Comparison of ENCODE assay signal across 31 cellular contexts in genomic region chr10:21899736-21900135, GRCh38.
A peak's percentile ranks its signal among the peaks of the same experiment; 100 is the strongest.
DNase-seq lines count a peak whose midpoint lies in the region; ATAC-seq, FAIRE-seq and TF ChIP-seq lines count a peak whose summit lies in the region.
"Had no signal": no experiment of that assay in that cellular context is flagged by ENCODE, and none has a peak within 500 bp of the region (broad histone marks: within the 10 kb centered on the region; RNA-seq: fewer than 3 reads in every experiment).

No MANE protein-coding gene starts in this region.

- intact Hi-C loops in IMR-90 (cut with micrococcal nuclease) (no loop called here), K562 (cut with micrococcal nuclease) (no loop called here)

- no peak overlapping the region for H2BK5ac ChIP-seq in IMR-90 (ENCODE audit: low read depth, low read length, poor library complexity, severe bottlenecking)

- dilution Hi-C loops in IMR-90 (cut with HindIII; ENCODE audit: low sequenced_read_pairs, unreplicated experiment): no loop called here

- H3K27me3 ChIP-seq in IMR-90 (ENCODE audit: control insufficient read depth, insufficient read depth, low read length): no peaks in the 10 kb centered on the region
- no peaks in the 10 kb centered on the region for H3K27me3 ChIP-seq in K562 (ENCODE audit: control insufficient read depth in 2 of 2, insufficient read depth in 2 of 2, low read length in 2 of 2)
- H3K27me3 ChIP-seq: BE2C; BLaER1; BLaER1 treated with 17β-estradiol and CSF1 and Interleukin-3, amounts not matched to agents 10 nM and 100 nM had no signal

- in situ Hi-C loops in IMR-90 (cut with MboI; ENCODE audit: low sequenced_read_pairs): no loop called here
- in situ Hi-C loops in K562 (cut with MboI): no loop called here

- POLR2A ChIA-PET in IMR-90 (lab: Charles Lee; ENCODE audit: unreplicated experiment) (no interaction called here), K562 (lab: Yijun Ruan, JAX) (interaction anchor here (0.8 to 0.9 kb wide), 2 partner anchors 11 to 19 kb away, joined by 4 read pairs; no protein-coding TSS in a partner anchor)

- no peaks in the 10 kb centered on the region; the same call in 2 of the 3 replicates for H3K79me2 ChIP-seq in K562 (ENCODE audit: control insufficient read depth, insufficient read depth, low read length)

- 60% methylated on average over 1 of the region's 5 CpGs; no CpG with 5 or more reads in 1 of the 2 experiments for WGBS in IMR-90 (ENCODE audit: extremely low coverage in 2 of 2, insufficient read length in 1 of 2), 2 experiments
- WGBS in K562 (ENCODE audit: insufficient coverage, low coverage, missing lambda C conversion rate): 64% methylated on average over 5 of the region's 5 CpGs

- no peak overlapping the region for H4K91ac ChIP-seq in IMR-90 (ENCODE audit: insufficient read depth, low read depth, low read length)

- H3K4me2 ChIP-seq in IMR-90 (ENCODE audit: low read depth, low read length) (no peak overlapping the region), K562 (ENCODE audit: insufficient read depth, low read length) (no peak overlapping the region)
- H3K4me2 ChIP-seq: A549; BLaER1; BLaER1 treated with 17β-estradiol and CSF1 and Interleukin-3, amounts not matched to agents 10 nM and 100 nM had no signal

- peak; percentile 19 for DNase-seq in IMR-90
- peak in 2 of 4 experiments; percentile 14 to 41 for DNase-seq in K562 (ENCODE audit: extremely low read depth in 1 of 4, low spot score in 3 of 4)
- no peak for DNase-seq in stimulated activated CD4-positive, alpha-beta T cell treated with anti-CD3 and anti-CD28 coated beads, Interleukin-1b, Interleukin-23, amount 100 ng/mL, for 48 hours
- no peak for DNase-seq in HT-29 (ENCODE audit: low spot score)
- DNase-seq: 8988T; ACHN; AML-193; BE2C; C1 segment of cervical spinal cord; Caco-2; Calu3; CD4-positive, alpha-beta memory T cell; CD4-positive, alpha-beta T cell; CD4-positive, CD25-positive, alpha-beta regulatory T cell; CD8-positive, alpha-beta memory T cell; CD8-positive, alpha-beta T cell; COR-L47; DMS 273 treated with DMSO at 0.1 percent for 48 hours; DMS153; DMS53; DMS79; DMS79 treated with DMSO at 0.1 percent for 48 hours; DND-41; EL had no signal

- no peak for TF ChIP-seq POLR2A in IMR-90 (IDR thresholded peaks at IDR 0.05; ENCODE audit: low read depth, low read length)
- TF ChIP-seq POLR2A in K562 (conservative IDR thresholded peaks at IDR 0.05): no peak

- H3K9ac ChIP-seq in IMR-90 (ENCODE audit: low read depth, low read length): no peak overlapping the region
- no peak overlapping the region for H3K9ac ChIP-seq in K562 (ENCODE audit: insufficient read depth in 1 of 2, low read depth in 2 of 2, low read length in 2 of 2)
- H3K9ac ChIP-seq: BLaER1; BLaER1 treated with 17β-estradiol and CSF1 and Interleukin-3, amounts not matched to agents 10 nM and 100 nM had no signal

- H3K79me1 ChIP-seq in IMR-90 (ENCODE audit: low read depth in 1 of 2, low read length in 2 of 2): no peaks in the 10 kb centered on the region; a peak in 1 of 4 replicates

- H2BK20ac ChIP-seq in IMR-90 (ENCODE audit: low read depth, low read length): no peak overlapping the region

- H3K9me1 ChIP-seq in IMR-90 (ENCODE audit: insufficient read depth, low read length) (no peaks in the 10 kb centered on the region), K562 (ENCODE audit: control insufficient read depth, insufficient read depth, low read length) (no peaks in the 10 kb centered on the region)

- no peak overlapping the region for H2BK120ac ChIP-seq in IMR-90 (ENCODE audit: low read depth, low read length)

- CTCF ChIA-PET in IMR-90 (lab: Yijun Ruan, JAX): no interaction called here
- CTCF ChIA-PET in K562 (lab: Yijun Ruan, JAX; ENCODE audit: low intra/inter-chr PET ratio): no interaction called here

- H3K23ac ChIP-seq in IMR-90 (ENCODE audit: low read depth, low read length): no peak overlapping the region

- no peak overlapping the region for H3K14ac ChIP-seq in IMR-90 (replicated peaks; ENCODE audit: low read depth, low read length)

- TF ChIP-seq CTCF in IMR-90 (conservative IDR thresholded peaks at IDR 0.05; ENCODE audit: low read depth, low read length) (no peak), K562 (IDR thresholded peaks at IDR 0.05 in 2 of 3, conservative IDR thresholded peaks at IDR 0.05 in 1 of 3; ENCODE audit: insufficient read depth in 2 of 3, low read depth in 1 of 3, low read length in 3 of 3) (no peak)

- H4K20me1 ChIP-seq in IMR-90 (ENCODE audit: insufficient read depth, low read length) (no peaks in the 10 kb centered on the region), K562 (replicated peaks; ENCODE audit: control insufficient read depth, insufficient read depth, low read length) (no peaks in the 10 kb centered on the region)
- H4K20me1 ChIP-seq: BLaER1; BLaER1 treated with 17β-estradiol and CSF1 and Interleukin-3, amounts not matched to agents 10 nM and 100 nM had no signal

- H3K4me3 ChIP-seq in IMR-90 (ENCODE audit: insufficient read depth, low read depth, low read length) (no peak overlapping the region), K562 (no peak overlapping the region)
- H3K4me3 ChIP-seq: A549; BLaER1; BLaER1 treated with 17β-estradiol and CSF1 and Interleukin-3, amounts not matched to agents 10 nM and 100 nM had no signal

- TF ChIP-seq RAD21 in IMR-90 (IDR thresholded peaks at IDR 0.05; ENCODE audit: low read length): no peak
- TF ChIP-seq RAD21 in K562 (CRISPR knock-in tag; conservative IDR thresholded peaks at IDR 0.05 in 1 of 2, IDR thresholded peaks at IDR 0.05 in 1 of 2): no peak

- H3K36me3 ChIP-seq in IMR-90 (ENCODE audit: control insufficient read depth, insufficient read depth, low read length) (no peaks in the 10 kb centered on the region), K562 (ENCODE audit: control insufficient read depth, insufficient read depth, low read length) (peaks cover 13% of the 10 kb centered on the region; the same call in 2 of the 3 replicates)
- H3K36me3 ChIP-seq: BE2C had no signal

- H2AFZ ChIP-seq in IMR-90 (replicated peaks; ENCODE audit: low read length, poor library complexity) (no peak overlapping the region), K562 (ENCODE audit: low read depth, low read length) (no peak overlapping the region)

- no TSS peak for BruUV-seq in IMR-90 (replicated peaks; lab: Mats Ljungman, UMichigan)
- no TSS peak for BruUV-seq in K562 (replicated peaks; lab: Mats Ljungman, UMichigan)

- H3K18ac ChIP-seq in IMR-90 (ENCODE audit: low read depth, low read length): no peak overlapping the region

- no peak overlapping the region for H2BK15ac ChIP-seq in IMR-90 (ENCODE audit: low read depth, low read length)

- no peak overlapping the region for H2AK5ac ChIP-seq in IMR-90 (ENCODE audit: low read depth, low read length)

- no peak for TF ChIP-seq EP300 in K562 (IDR thresholded peaks at IDR 0.05; ENCODE audit: low read length)

- H4K5ac ChIP-seq in IMR-90 (ENCODE audit: low read depth, low read length): no peak overlapping the region

- H3K4ac ChIP-seq in IMR-90 (ENCODE audit: low read depth, low read length): no peak overlapping the region

- FAIRE-seq in K562 (lab: Jason Lieb, UNC): no peak
- FAIRE-seq: A204.1, A549, D721Med had no signal

- no peak overlapping the region for H2AK9ac ChIP-seq in IMR-90 (replicated peaks; ENCODE audit: low read depth, low read length, poor library complexity)

- H3K56ac ChIP-seq in IMR-90 (ENCODE audit: extremely low read depth, insufficient read depth, low read length): no peak overlapping the region

- ATAC-seq in IMR-90 (ENCODE audit: low read depth): no peak
- ATAC-seq in K562: peak; percentile 38; the same call in 2 of the 3 replicates
- ATAC-seq: A549; CD8-positive, alpha-beta T cell had no signal

- no peak overlapping the region for H4K8ac ChIP-seq in IMR-90 (ENCODE audit: low read depth in 2 of 2, low read length in 2 of 2)

- H3K27ac ChIP-seq in IMR-90 (ENCODE audit: insufficient read depth, low read length): no peak overlapping the region
- no peak overlapping the region for H3K27ac ChIP-seq in K562 (ENCODE audit: extremely low read depth, low read depth, low read length)
- H3K27ac ChIP-seq: 22Rv1; A549; BLaER1; BLaER1 treated with 17β-estradiol and CSF1 and Interleukin-3, amounts not matched to agents 10 nM and 100 nM; C4-2B had no signal

- H3K9me3 ChIP-seq in IMR-90 (ENCODE audit: control insufficient read depth, insufficient read depth, low read length) (no peaks in the 10 kb centered on the region), K562 (replicated peaks; ENCODE audit: control insufficient read depth, insufficient read depth, low read depth, low read length) (peaks cover 5% of the 10 kb centered on the region)
- H3K9me3 ChIP-seq: A549, BE2C, Caco-2 had no signal

- H3K4me1 ChIP-seq in IMR-90 (ENCODE audit: control insufficient read depth, insufficient read depth, low read length) (no peaks in the 10 kb centered on the region), K562 (replicated peaks in 1 of 2; ENCODE audit: control insufficient read depth in 2 of 2, insufficient read depth in 2 of 2, low read length in 2 of 2) (peaks cover 0 to 3% of the 10 kb centered on the region in 2 experiments; a peak in 2 of 5 replicates)
- H3K4me1 ChIP-seq: A549; BE2C; BLaER1; BLaER1 treated with 17β-estradiol and CSF1 and Interleukin-3, amounts not matched to agents 10 nM and 100 nM; Caco-2 had no signal

TF ChIP-seq in IMR-90, 13 proteins besides CTCF, POLR2A, EP300 and RAD21 (continues in another document):
- TF ChIP-seq MAFK (IDR thresholded peaks at IDR 0.05; ENCODE audit: low read depth, low read length) (no peak), FOS (IDR thresholded peaks at IDR 0.05; ENCODE audit: low read depth, low read length) (no peak), NFE2L2 (IDR thresholded peaks at IDR 0.05; ENCODE audit: low read depth, low read length) (no peak), CHD1 (IDR thresholded peaks at IDR 0.05; ENCODE audit: low read depth, low read length) (no peak), RCOR1 (IDR thresholded peaks at IDR 0.05; ENCODE audit: insufficient replicate concordance, low read length) (no peak)

TF ChIP-seq in K562, 482 proteins besides CTCF, POLR2A, EP300 and RAD21 (continues in another document):
- peak; percentile 64 for TF ChIP-seq NFIC (IDR thresholded peaks at IDR 0.05)
- no peak for TF ChIP-seq JUNB (CRISPR knock-in tag; conservative IDR thresholded peaks at IDR 0.05)
- TF ChIP-seq HIVEP1 (CRISPR knock-in tag; IDR thresholded peaks at IDR 0.05): no peak
- peak; percentile 47 for TF ChIP-seq MEIS2 (IDR thresholded peaks at IDR 0.05; ENCODE audit: partially characterized antibody)
